23 cellular contexts compared by ENCODE assay signal in genomic region chr11:114559425-114560310, GRCh38. TPM values are rescaled to one million over a fixed set of nuclear protein-coding genes. Genes with fewer than 3 reads are reported as not detected.
"Had no signal": no experiment of that assay in that cellular context is flagged by ENCODE, and none has a peak within 500 bp of the region (broad histone marks: within the 10 kb centered on the region; RNA-seq: fewer than 3 reads in every experiment).

NXPE1 (minus strand) TSS chr11:114559881; CDS start chr11:114551201, 8,680 bp downstream.

- ATAC-seq: activated naive CD8-positive, alpha-beta T cell treated with anti-CD3 and anti-CD28 coated beads, Interleukin-2, amount 50 U/mL, for 24 hours; effector memory CD8-positive, alpha-beta T cell; natural killer cell; stimulated activated naive CD8-positive, alpha-beta T cell treated with anti-CD3 and anti-CD28 coated beads, Interleukin-15, amount 100 ng/mL, for 72 hours; T-cell had no signal

- DNase-seq: activated CD4-positive, alpha-beta T cell treated with anti-CD3 and anti-CD28 coated beads for 1 hour; activated CD4-positive, alpha-beta T cell treated with anti-CD3 and anti-CD28 coated beads, Interleukin-2, amount 50 U/mL, for 48 hours; activated naive CD4-positive, alpha-beta T cell treated with anti-CD3 and anti-CD28 coated beads for 36 hours; activated naive CD8-positive, alpha-beta T cell treated with anti-CD3 and anti-CD28 coated beads, Interleukin-2, amount 50 U/mL, for 24 hours; cerebellar nuclear complex; dermis blood vessel endothelial cell; effector memory CD8-positive, alpha-beta T cell; head of caudate nucleus; natural killer cell; posterior cingulate gyrus; stimulated activated naive CD8-positive, alpha-beta T cell treated with anti-CD3 and anti-CD28 coated beads, Interleukin-15, amount 100 ng/mL, for 72 hours; T-cell; T-helper 9 cell; testis had no signal

- H3K4me1 ChIP-seq: ascending aorta, breast epithelium, right atrium auricular region had no signal

- H3K4me1 Mint-ChIP-seq: natural killer cell, T-cell had no signal

- H3K9me3 ChIP-seq: ascending aorta, breast epithelium, right atrium auricular region, testis had no signal

- H3K27ac ChIP-seq: ascending aorta, breast epithelium, epithelial cell of prostate, right atrium auricular region, testis had no signal

- H3K36me3 ChIP-seq: ascending aorta, breast epithelium, right atrium auricular region had no signal

- H3K4me3 Mint-ChIP-seq: activated naive CD4-positive, alpha-beta T cell treated with anti-CD3 and anti-CD28 coated beads for 36 hours; activated naive CD8-positive, alpha-beta T cell treated with anti-CD3 and anti-CD28 coated beads, Interleukin-2, amount 50 U/mL, for 24 hours; effector memory CD8-positive, alpha-beta T cell; natural killer cell; stimulated activated naive CD8-positive, alpha-beta T cell treated with anti-CD3 and anti-CD28 coated beads, Interleukin-15, amount 100 ng/mL, for 72 hours; T-cell had no signal

- H3K36me3 Mint-ChIP-seq: natural killer cell, T-cell had no signal

- H3K27ac Mint-ChIP-seq: activated naive CD4-positive, alpha-beta T cell treated with anti-CD3 and anti-CD28 coated beads for 36 hours; activated naive CD8-positive, alpha-beta T cell treated with anti-CD3 and anti-CD28 coated beads, Interleukin-2, amount 50 U/mL, for 24 hours; activated T-helper 2 cell treated with anti-CD3 and anti-CD28 coated beads, Interferon-gamma antibody, Interleukin-2, Interleukin-4, amounts not matched to agents 10 μg/mL and 5 μg/mL and 100 μg/mL, durations not matched to agents 14 hours and 24 hours and 36 hours; effector memory CD8-positive, alpha-beta T cell; natural killer cell; stimulated activated naive CD8-positive, alpha-beta T cell treated with anti-CD3 and anti-CD28 coated beads, Interleukin-15, amount 100 ng/mL, for 72 hours; T-cell had no signal

- H3K27me3 ChIP-seq: ascending aorta, breast epithelium, right atrium auricular region, testis had no signal

- H3K4me3 ChIP-seq: ascending aorta, breast epithelium, lung, right atrium auricular region, testis had no signal

- H3K27me3 Mint-ChIP-seq: activated naive CD8-positive, alpha-beta T cell treated with anti-CD3 and anti-CD28 coated beads, Interleukin-2, amount 50 U/mL, for 24 hours had no signal

- H3K9me3 Mint-ChIP-seq: activated naive CD4-positive, alpha-beta T cell treated with anti-CD3 and anti-CD28 coated beads for 36 hours; activated naive CD8-positive, alpha-beta T cell treated with anti-CD3 and anti-CD28 coated beads, Interleukin-2, amount 50 U/mL, for 24 hours; activated T-helper 2 cell treated with anti-CD3 and anti-CD28 coated beads, Interferon-gamma antibody, Interleukin-2, Interleukin-4, amounts not matched to agents 10 μg/mL and 5 μg/mL and 100 μg/mL, durations not matched to agents 14 hours and 24 hours and 36 hours; effector memory CD8-positive, alpha-beta T cell; natural killer cell; stimulated activated naive CD8-positive, alpha-beta T cell treated with anti-CD3 and anti-CD28 coated beads, Interleukin-15, amount 100 ng/mL, for 72 hours; T-cell had no signal

RNA-seq across cellular contexts. Expression of gene NXPE1, which starts in this region (rescaled TPM):
- total RNA-seq: activated naive CD4-positive, alpha-beta T cell treated with anti-CD3 and anti-CD28 coated beads for 36 hours; activated T-helper 2 cell treated with anti-CD3 and anti-CD28 coated beads, Interferon-gamma antibody, Interleukin-2, Interleukin-4, amounts not matched to agents 10 μg/mL and 5 μg/mL and 100 μg/mL, durations not matched to agents 14 hours and 24 hours and 36 hours; ascending aorta; dermis blood vessel endothelial cell; fibroblast of lung; frontal cortex; lung; natural killer cell; right atrium auricular region; T-cell; ureter had no signal
- polyA plus RNA-seq: fibroblast of lung, lung had no signal
